ENCODE assay signal across 26 cellular contexts in the genomic region with DNA sequence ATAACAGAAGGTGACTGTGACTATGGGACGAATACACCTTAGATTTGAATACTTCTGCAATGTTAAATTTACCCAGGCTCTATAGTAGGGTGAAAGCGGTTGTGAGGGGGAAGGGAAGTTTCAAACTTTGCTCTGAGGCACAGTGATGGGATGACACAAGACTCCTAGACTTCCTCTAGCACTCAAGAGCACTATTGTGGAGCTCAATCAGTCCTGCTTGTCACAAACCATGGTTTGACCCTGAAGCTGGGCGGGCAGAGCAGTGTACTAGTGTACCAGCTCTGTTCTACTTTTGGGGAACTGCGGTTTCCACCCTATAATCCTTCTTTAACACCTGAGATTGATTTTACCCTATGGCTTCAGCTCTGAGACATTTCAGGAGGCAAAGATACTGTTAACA. TPM values are rescaled to one million over a fixed set of nuclear protein-coding genes. Genes with fewer than 3 reads are reported as not detected.
A peak's percentile ranks its signal among the peaks of the same experiment; 100 is the strongest.
DNase-seq lines count a peak whose midpoint lies in the region; ATAC-seq and TF ChIP-seq lines count a peak whose summit lies in the region.
"Had no signal": no experiment of that assay in that cellular context is flagged by ENCODE, and none has a peak within 500 bp of the region (broad histone marks: within the 10 kb centered on the region; RNA-seq: fewer than 3 reads in every experiment).

No MANE protein-coding gene starts in this region.

- H3K9me3 ChIP-seq in AG04450 (ENCODE audit: control insufficient read depth, insufficient read depth, low read length) = no peaks in the 10 kb centered on the region
- no peaks in the 10 kb centered on the region for H3K9me3 ChIP-seq in CD4-positive, CD25-positive, alpha-beta regulatory T cell (ENCODE audit: control insufficient read depth in 2 of 2, low read length in 2 of 2)
- no peaks in the 10 kb centered on the region for H3K9me3 ChIP-seq in naive thymus-derived CD4-positive, alpha-beta T cell (ENCODE audit: control insufficient read depth in 2 of 3, low read length in 3 of 3)
- H3K9me3 ChIP-seq: thoracic aorta had no signal

- in situ Hi-C loops in SK-MEL-5 (cut with HindIII; ENCODE audit: low pct_unique_long_range_greater_than_20kb, low sequenced_read_pairs) = no loop called here

- H3K27ac ChIP-seq in AG04450 (ENCODE audit: low read depth, low read length) = peak overlapping the region; percentile 52
- no peak overlapping the region for H3K27ac ChIP-seq in CD4-positive, CD25-positive, alpha-beta regulatory T cell (ENCODE audit: insufficient read depth, low read length, poor library complexity, severe bottlenecking)
- H3K27ac ChIP-seq in naive thymus-derived CD4-positive, alpha-beta T cell (ENCODE audit: low read depth, low read length) = no peak overlapping the region
- H3K27ac ChIP-seq: foreskin keratinocyte, SK-N-MC had no signal

- H3K4me1 Mint-ChIP-seq in CD4-positive, CD25-positive, alpha-beta regulatory T cell = peaks cover 5 to 14% (median 7%) of the 10 kb centered on the region in 4 donors
- H3K4me1 Mint-ChIP-seq in naive thymus-derived CD4-positive, alpha-beta T cell = peaks cover 0 to 12% (median 3%) of the 10 kb centered on the region in 7 donors

- intact Hi-C loops in naive thymus-derived CD4-positive, alpha-beta T cell (cut with micrococcal nuclease) = no loop called here

- no peaks in the 10 kb centered on the region for H3K4me1 ChIP-seq in CD4-positive, CD25-positive, alpha-beta regulatory T cell (ENCODE audit: control insufficient read depth, insufficient read depth, low read length, poor library complexity, severe bottlenecking)
- H3K4me1 ChIP-seq in naive thymus-derived CD4-positive, alpha-beta T cell (ENCODE audit: control insufficient read depth in 2 of 2, insufficient read depth in 2 of 2, low read length in 2 of 2) = no peaks in the 10 kb centered on the region

- no peaks in the 10 kb centered on the region for H3K27me3 ChIP-seq in AG04450 (ENCODE audit: control insufficient read depth, insufficient read depth, low read length)
- H3K27me3 ChIP-seq in CD4-positive, CD25-positive, alpha-beta regulatory T cell (ENCODE audit: control insufficient read depth, insufficient read depth, low read length) = no peaks in the 10 kb centered on the region
- no peaks in the 10 kb centered on the region for H3K27me3 ChIP-seq in naive thymus-derived CD4-positive, alpha-beta T cell (ENCODE audit: control insufficient read depth in 2 of 2, insufficient read depth in 2 of 2, low read length in 2 of 2)
- H3K27me3 ChIP-seq: foreskin keratinocyte had no signal

- H3K9me3 Mint-ChIP-seq in CD4-positive, CD25-positive, alpha-beta regulatory T cell = no peaks in the 10 kb centered on the region
- H3K9me3 Mint-ChIP-seq in naive thymus-derived CD4-positive, alpha-beta T cell = no peaks in the 10 kb centered on the region
- H3K9me3 Mint-ChIP-seq: activated T-helper 2 cell treated with anti-CD3 and anti-CD28 coated beads, Interferon-gamma antibody, Interleukin-2, Interleukin-4, amounts not matched to agents 10 μg/mL and 5 μg/mL and 100 μg/mL, durations not matched to agents 14 hours and 24 hours and 36 hours; natural killer cell; T-helper 2 cell treated with Interferon-gamma antibody and Interleukin-4, amounts not matched to agents 5 μg/mL and 100 μg/mL, for 36 hours had no signal

- peaks cover 77% of the 10 kb centered on the region for H3K36me3 ChIP-seq in CD4-positive, CD25-positive, alpha-beta regulatory T cell (ENCODE audit: control insufficient read depth, insufficient read depth, low read length)
- H3K36me3 ChIP-seq in naive thymus-derived CD4-positive, alpha-beta T cell (ENCODE audit: control insufficient read depth in 2 of 3, insufficient read depth in 3 of 3, low read length in 3 of 3) = peaks cover 18 to 86% (median 22%) of the 10 kb centered on the region in 3 experiments

- POLR2A ChIA-PET in AG04450 (lab: Yijun Ruan, JAX) = interaction anchor here (1.1 to 1.4 kb wide), 3 partner anchors 10 to 17 kb away, joined by 3 to 14 read pairs (median 4); partner anchors contain the start of gene TRIM27
- POLR2A ChIA-PET in naive thymus-derived CD4-positive, alpha-beta T cell (lab: Charles Lee) = interaction anchor here (0.7 to 3.5 kb wide), 4 partner anchors 9 to 43 kb away, joined by 3 to 13 read pairs (median 4); no protein-coding TSS in a partner anchor

- ATAC-seq in CD4-positive, CD25-positive, alpha-beta regulatory T cell (ENCODE audit: low read depth in 2 of 2) = no peak
- peak; percentile 48 for ATAC-seq in naive thymus-derived CD4-positive, alpha-beta T cell
- ATAC-seq in GM19035 (IDR thresholded peaks at IDR 0.05; ENCODE audit: unreplicated experiment) = no peak
- ATAC-seq in HG02870 (IDR thresholded peaks at IDR 0.05; ENCODE audit: unreplicated experiment) = no peak
- ATAC-seq in GM19455 (IDR thresholded peaks at IDR 0.05; ENCODE audit: unreplicated experiment) = no peak
- ATAC-seq: foreskin keratinocyte had no signal

- peaks cover 56% of the 10 kb centered on the region for H3K36me3 Mint-ChIP-seq in CD4-positive, CD25-positive, alpha-beta regulatory T cell
- peaks cover 15 to 76% (median 56%) of the 10 kb centered on the region in 5 donors for H3K36me3 Mint-ChIP-seq in naive thymus-derived CD4-positive, alpha-beta T cell

- peak overlapping the region in 2 of 3 donors; percentile 5 to 61 for H3K27ac Mint-ChIP-seq in CD4-positive, CD25-positive, alpha-beta regulatory T cell
- H3K27ac Mint-ChIP-seq in naive thymus-derived CD4-positive, alpha-beta T cell = peak overlapping the region in 5 of 9 donors; percentile 7 to 65 (median 16)
- H3K27ac Mint-ChIP-seq: activated T-helper 2 cell treated with anti-CD3 and anti-CD28 coated beads, Interferon-gamma antibody, Interleukin-2, Interleukin-4, amounts not matched to agents 10 μg/mL and 5 μg/mL and 100 μg/mL, durations not matched to agents 14 hours and 24 hours and 36 hours; T-helper 2 cell treated with Interferon-gamma antibody and Interleukin-4, amounts not matched to agents 5 μg/mL and 100 μg/mL, for 36 hours had no signal

- no peak overlapping the region for H3K4me3 ChIP-seq in AG04450 (ENCODE audit: low read depth, low read length)
- H3K4me3 ChIP-seq in CD4-positive, CD25-positive, alpha-beta regulatory T cell (ENCODE audit: low read depth, low read length) = no peak overlapping the region
- H3K4me3 ChIP-seq in naive thymus-derived CD4-positive, alpha-beta T cell (ENCODE audit: low read length) = no peak overlapping the region
- H3K4me3 ChIP-seq: SK-N-MC, thoracic aorta had no signal

- no peak overlapping the region for H3K4me3 Mint-ChIP-seq in CD4-positive, CD25-positive, alpha-beta regulatory T cell
- H3K4me3 Mint-ChIP-seq in naive thymus-derived CD4-positive, alpha-beta T cell = no peak overlapping the region
- H3K4me3 Mint-ChIP-seq: natural killer cell; T-helper 2 cell treated with Interferon-gamma antibody and Interleukin-4, amounts not matched to agents 5 μg/mL and 100 μg/mL, for 36 hours had no signal

- CTCF ChIA-PET in AG04450 (lab: Charles Lee) = interaction anchor here (0.6 kb wide), 2 partner anchors 17 to 22 kb away, joined by 5 read pairs; partner anchors contain the start of gene TRIM27
- CTCF ChIA-PET in naive thymus-derived CD4-positive, alpha-beta T cell (lab: Charles Lee) = no interaction called here

- TF ChIP-seq CTCF in AG04450 (IDR thresholded peaks at IDR 0.05; ENCODE audit: low read depth, low read length) = no peak

- no peak for DNase-seq in AG04450 (ENCODE audit: low read depth, low spot score)
- DNase-seq in CD4-positive, CD25-positive, alpha-beta regulatory T cell = no peak
- peak; percentile 32 for DNase-seq in SK-MEL-5 (ENCODE audit: low read depth, low spot score)
- DNase-seq in naive thymus-derived CD4-positive, alpha-beta T cell = no peak
- DNase-seq: activated CD4-positive, alpha-beta T cell treated with anti-CD3 and anti-CD28 coated beads for 48 hours; DMS53; effector memory CD4-positive, alpha-beta T cell; foreskin keratinocyte; GOT3; KG1; midbrain; natural killer cell; NCI-H1694; NCI-H2171; NCI-H524 treated with DMSO at 0.1 percent for 48 hours; retina; RPMI8226; stimulated activated CD4-positive, alpha-beta T cell treated with anti-CD3 and anti-CD28 coated beads, Interleukin-4, amount 100 ng/mL, for 1 hour; stimulated activated naive CD4-positive, alpha-beta T cell had no signal

- H3K27me3 Mint-ChIP-seq in CD4-positive, CD25-positive, alpha-beta regulatory T cell = no peaks in the 10 kb centered on the region
- no peaks in the 10 kb centered on the region for H3K27me3 Mint-ChIP-seq in naive thymus-derived CD4-positive, alpha-beta T cell

RNA-seq across cellular contexts. Expression of gene TRIM27, which starts 17.1 kb away (rescaled TPM):
- 62.0 and 73.8 TPM in 2 replicates for polyA plus RNA-seq in AG04450 (2011; rRNA removed)
- polyA minus RNA-seq in AG04450 (2011; rRNA and poly(A)+ RNA removed) = 89.7 and 93.0 TPM in 2 replicates
- 23.5 TPM for total RNA-seq in CD4-positive, CD25-positive, alpha-beta regulatory T cell
- 10 to 100 TPM; 46.2 to 76.4 (median 59.4) TPM for polyA plus RNA-seq in CD4-positive, CD25-positive, alpha-beta regulatory T cell
- 66.2 and 76.2 TPM in 2 replicates for total RNA-seq in SK-MEL-5 (2014; rRNA removed; shearing (Covaris generic))
- polyA plus RNA-seq in SK-MEL-5 (2015; cell fraction: cytosol; rRNA removed) = 52.3 and 57.8 TPM in 2 replicates
- polyA plus RNA-seq in SK-MEL-5 (2015; cell fraction: nucleus; rRNA removed) = 103 and 120 TPM in 2 replicates
- total RNA-seq in naive thymus-derived CD4-positive, alpha-beta T cell = 10 to 100 TPM; 22.9 to 93.9 (median 67.5) TPM
- polyA plus RNA-seq in naive thymus-derived CD4-positive, alpha-beta T cell = 10 to 100 TPM; 53.0 to 82.2 TPM
